Comparison of ENCODE assay signal across 12 cellular contexts in genomic region chr2:239318091-239318725, GRCh38.
DNase-seq lines count a peak whose midpoint lies in the region; ATAC-seq and TF ChIP-seq lines count a peak whose summit lies in the region.
"Had no signal": no experiment of that assay in that cellular context is flagged by ENCODE, and none has a peak within 500 bp of the region (broad histone marks: within the 10 kb centered on the region; RNA-seq: fewer than 3 reads in every experiment).

No MANE protein-coding gene starts in this region.

- 95% methylated on average over 20 of the region's 20 CpGs for WGBS in sigmoid colon, 2 donors
- WGBS in SK-N-SH (ENCODE audit: low lambda C conversion rate) = 97% methylated on average over 20 of the region's 20 CpGs

- H3K36me3 ChIP-seq in DND-41 (ENCODE audit: insufficient read depth, low read length) (peaks cover 69% of the 10 kb centered on the region), sigmoid colon (no peaks in the 10 kb centered on the region), H7 (replicated peaks; ENCODE audit: control insufficient read depth, insufficient read depth, low read length) (peaks cover 2% of the 10 kb centered on the region; the same call in 1 of the 2 replicates), SK-N-SH (replicated peaks in 1 of 2; ENCODE audit: control insufficient read depth in 1 of 2, insufficient read depth in 2 of 2, low read length in 1 of 2) (peaks cover 0 to 2% of the 10 kb centered on the region in 2 experiments)

- no peaks in the 10 kb centered on the region for H3K9me2 ChIP-seq in SK-N-SH

- H3K4me1 ChIP-seq in DND-41 (ENCODE audit: insufficient read depth, low read length) (peaks cover 40% of the 10 kb centered on the region), sigmoid colon (peaks cover 0 to 84% (median 67%) of the 10 kb centered on the region in 4 donors), SK-N-SH (ENCODE audit: control insufficient read depth in 1 of 2, insufficient read depth in 2 of 2, low read depth in 1 of 2, low read length in 1 of 2) (peaks cover 0 to 23% of the 10 kb centered on the region in 2 experiments; a peak in 1 of 4 replicates)
- H3K4me1 ChIP-seq: Caco-2, parathyroid adenoma had no signal

- no peaks in the 10 kb centered on the region for H3K27me3 ChIP-seq in DND-41 (ENCODE audit: insufficient read depth, low read length, poor library complexity)
- H3K27me3 ChIP-seq in sigmoid colon = no peaks in the 10 kb centered on the region
- H3K27me3 ChIP-seq in H7 (ENCODE audit: control insufficient read depth, insufficient read depth, low read length) = no peaks in the 10 kb centered on the region
- no peaks in the 10 kb centered on the region for H3K27me3 ChIP-seq in SK-N-SH (ENCODE audit: insufficient read depth)

- DNase-seq in DND-41 (no peak), left cardiac atrium (peak; percentile 24), sigmoid colon (peak; percentile 56), NCI-H2107 (lab: John Stamatoyannopoulos, UW) (no peak), H7 (no peak), SK-N-SH (no peak), ACHN (no peak)
- DNase-seq in activated T-helper 2 cell treated with anti-CD3 and anti-CD28 coated beads, Interferon-gamma antibody, Interleukin-2, Interleukin-4, amounts not matched to agents 10 μg/mL and 5 μg/mL and 100 μg/mL, durations not matched to agents 14 hours and 24 hours and 36 hours (ENCODE audit: low spot score) = no peak
- DNase-seq: Caco-2, NCI-H1930 had no signal

- peak overlapping the region; percentile 53 for H3K27ac Mint-ChIP-seq in activated T-helper 2 cell treated with anti-CD3 and anti-CD28 coated beads, Interferon-gamma antibody, Interleukin-2, Interleukin-4, amounts not matched to agents 10 μg/mL and 5 μg/mL and 100 μg/mL, durations not matched to agents 14 hours and 24 hours and 36 hours

- H3K27ac ChIP-seq in DND-41 (ENCODE audit: low read length) (0 out of 2 replicates have a peak overlapping the region, but pooled peaks have one; percentile 11), sigmoid colon (peak overlapping the region; percentile 77 to 97 (median 96)), SK-N-SH (ENCODE audit: low read depth in 2 of 2, low read length in 1 of 2) (peak overlapping the region in 1 of 2 experiments; percentile 12; a peak in 2 of 4 replicates)
- H3K27ac ChIP-seq: epithelial cell of prostate had no signal

- no peak for TF ChIP-seq EP300 in sigmoid colon (IDR thresholded peaks at IDR 0.05)
- no peak for TF ChIP-seq EP300 in SK-N-SH (IDR thresholded peaks at IDR 0.05; ENCODE audit: borderline replicate concordance in 1 of 2, low read depth in 1 of 2, low read length in 1 of 2)

- CTCF ChIA-PET in SK-N-SH (lab: Yijun Ruan, JAX) = no interaction called here

- ATAC-seq in DND-41 (ENCODE audit: insufficient read depth, low read depth) = no peak
- peak in 1 of 2 donors; percentile 31 for ATAC-seq in left cardiac atrium

- no peak for TF ChIP-seq CTCF in DND-41 (IDR thresholded peaks at IDR 0.05; ENCODE audit: borderline replicate concordance, extremely low read depth, low read length, poor library complexity, severe bottlenecking)
- no peak for TF ChIP-seq CTCF in sigmoid colon (IDR thresholded peaks at IDR 0.05)
- TF ChIP-seq CTCF in SK-N-SH (IDR thresholded peaks at IDR 0.05) = no peak

- H3K9me3 Mint-ChIP-seq in activated T-helper 2 cell treated with anti-CD3 and anti-CD28 coated beads, Interferon-gamma antibody, Interleukin-2, Interleukin-4, amounts not matched to agents 10 μg/mL and 5 μg/mL and 100 μg/mL, durations not matched to agents 14 hours and 24 hours and 36 hours = peaks cover 3% of the 10 kb centered on the region

- POLR2A ChIA-PET in SK-N-SH (lab: Yijun Ruan, JAX) = no interaction called here

- intact Hi-C loops in activated T-helper 2 cell treated with anti-CD3 and anti-CD28 coated beads, Interferon-gamma antibody, Interleukin-2, Interleukin-4, amounts not matched to agents 10 μg/mL and 5 μg/mL and 100 μg/mL, durations not matched to agents 14 hours and 24 hours and 36 hours (cut with micrococcal nuclease) = loop anchor here (2.0 kb wide), 1 partner anchor 13 kb away; no protein-coding TSS in a partner anchor
- intact Hi-C loops in left cardiac atrium (cut with DNase I) (loop anchor here in 1 of 2 donors (10.0 kb wide), 1 partner anchor 77 kb away; no protein-coding TSS in a partner anchor), sigmoid colon (cut with DNase I) (no loop called here)

- H3K4me2 ChIP-seq in DND-41 (ENCODE audit: insufficient read depth, low read length) (no peak overlapping the region), SK-N-SH (no peak overlapping the region)

- TF ChIP-seq RAD21 in SK-N-SH (IDR thresholded peaks at IDR 0.05; ENCODE audit: low read length) = no peak

- H3F3A ChIP-seq in SK-N-SH (replicated peaks; ENCODE audit: insufficient read depth) = no peaks in the 10 kb centered on the region

- H3K9ac ChIP-seq in DND-41 (ENCODE audit: low read depth, low read length) = no peak overlapping the region
- H3K9ac ChIP-seq in SK-N-SH = no peak overlapping the region
- H3K9ac ChIP-seq: parathyroid adenoma had no signal

- H3K79me2 ChIP-seq in DND-41 (ENCODE audit: insufficient read depth, low read length) (peaks cover 97% of the 10 kb centered on the region), SK-N-SH (ENCODE audit: insufficient read depth) (peaks cover 3% of the 10 kb centered on the region; the same call in 1 of the 2 replicates)

- H3K4me3 ChIP-seq in DND-41 (ENCODE audit: low read depth in 1 of 2, low read length in 2 of 2) (no peak overlapping the region), sigmoid colon (no peak overlapping the region), H7 (ENCODE audit: insufficient read depth, low read depth, low read length) (no peak overlapping the region), SK-N-SH (ENCODE audit: low read depth in 2 of 2, low read length in 1 of 2) (no peak overlapping the region)

- H2AFZ ChIP-seq in DND-41 (ENCODE audit: low read depth, low read length) (no peak overlapping the region), SK-N-SH (ENCODE audit: low read depth) (no peak overlapping the region)
- H2AFZ ChIP-seq: parathyroid adenoma had no signal

- peaks cover 39% of the 10 kb centered on the region for H3K36me3 Mint-ChIP-seq in activated T-helper 2 cell treated with anti-CD3 and anti-CD28 coated beads, Interferon-gamma antibody, Interleukin-2, Interleukin-4, amounts not matched to agents 10 μg/mL and 5 μg/mL and 100 μg/mL, durations not matched to agents 14 hours and 24 hours and 36 hours (ENCODE audit: low read depth)

- TF ChIP-seq POLR2A in sigmoid colon (IDR thresholded peaks at IDR 0.05) = no peak

- H3K4me3 Mint-ChIP-seq in activated T-helper 2 cell treated with anti-CD3 and anti-CD28 coated beads, Interferon-gamma antibody, Interleukin-2, Interleukin-4, amounts not matched to agents 10 μg/mL and 5 μg/mL and 100 μg/mL, durations not matched to agents 14 hours and 24 hours and 36 hours (ENCODE audit: low read depth) = peak overlapping the region; percentile 14

- H4K20me1 ChIP-seq in DND-41 (ENCODE audit: insufficient read depth, low read length) (peaks cover 42% of the 10 kb centered on the region), SK-N-SH (ENCODE audit: insufficient read depth) (no peaks in the 10 kb centered on the region)

- H3K4me1 Mint-ChIP-seq in activated T-helper 2 cell treated with anti-CD3 and anti-CD28 coated beads, Interferon-gamma antibody, Interleukin-2, Interleukin-4, amounts not matched to agents 10 μg/mL and 5 μg/mL and 100 μg/mL, durations not matched to agents 14 hours and 24 hours and 36 hours (ENCODE audit: low read depth) = peaks cover 65% of the 10 kb centered on the region

- H3K9me3 ChIP-seq in DND-41 (ENCODE audit: insufficient read depth, low read length, severe bottlenecking) (no peaks in the 10 kb centered on the region), sigmoid colon (no peaks in the 10 kb centered on the region), SK-N-SH (no peaks in the 10 kb centered on the region)
- H3K9me3 ChIP-seq: Caco-2 had no signal

- no peaks in the 10 kb centered on the region for H3K27me3 Mint-ChIP-seq in activated T-helper 2 cell treated with anti-CD3 and anti-CD28 coated beads, Interferon-gamma antibody, Interleukin-2, Interleukin-4, amounts not matched to agents 10 μg/mL and 5 μg/mL and 100 μg/mL, durations not matched to agents 14 hours and 24 hours and 36 hours (ENCODE audit: low read depth)

- in situ Hi-C loops in ACHN (cut with HindIII; ENCODE audit: low pct_ligation_motif_present, low pct_unique_long_range_greater_than_20kb, low sequenced_read_pairs) = no loop called here

TF ChIP-seq in SK-N-SH, 30 proteins besides CTCF, POLR2A, EP300 and RAD21 (continues in another document):
- TF ChIP-seq NFIC (IDR thresholded peaks at IDR 0.05; ENCODE audit: borderline replicate concordance) (no peak), CHD2 (IDR thresholded peaks at IDR 0.05; ENCODE audit: low read length, partially characterized antibody) (no peak), MEF2A (IDR thresholded peaks at IDR 0.05; ENCODE audit: borderline replicate concordance, low read depth) (no peak), YY1 (IDR thresholded peaks at IDR 0.05; ENCODE audit: low read depth) (no peak), FOXJ3 (CRISPR knock-in tag; IDR thresholded peaks at IDR 0.05) (no peak), TAF1 (IDR thresholded peaks at IDR 0.05; ENCODE audit: borderline replicate concordance, low read depth, low read length) (no peak), FOSL2 (IDR thresholded peaks at IDR 0.05; ENCODE audit: borderline replicate concordance, low read depth) (no peak), POLR2AphosphoS5 (IDR thresholded peaks at IDR 0.05; ENCODE audit: low read depth, low read length) (no peak), ZBTB33 (IDR thresholded peaks at IDR 0.05; ENCODE audit: borderline replicate concordance, low read depth) (no peak)
- TF ChIP-seq, protein P1, sequence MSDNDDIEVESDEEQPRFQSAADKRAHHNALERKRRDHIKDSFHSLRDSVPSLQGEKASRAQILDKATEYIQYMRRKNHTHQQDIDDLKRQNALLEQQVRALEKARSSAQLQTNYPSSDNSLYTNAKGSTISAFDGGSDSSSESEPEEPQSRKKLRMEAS (IDR thresholded peaks at IDR 0.05; ENCODE audit: low read depth) = no peak

Comparison
In these comparisons a context has a peak if more than half of its experiments do, and no peak if none do; other contexts are left out.
1. DNase-seq: peak in left cardiac atrium (single experiment) and sigmoid colon (single experiment); none in DND-41 (single experiment), activated T-helper 2 cell treated with anti-CD3 and anti-CD28 coated beads, Interferon-gamma antibody, Interleukin-2, Interleukin-4, amounts not matched to agents 10 μg/mL and 5 μg/mL and 100 μg/mL, durations not matched to agents 14 hours and 24 hours and 36 hours (single experiment), NCI-H2107 (single experiment), H7 (single experiment), SK-N-SH (single experiment) and ACHN (single experiment).